ENCODE assay signal across 8 cellular contexts in genomic region chr7:44065431-44066110, GRCh38. TPM values are rescaled to one million over a fixed set of nuclear protein-coding genes. Genes with fewer than 3 reads are reported as not detected.
A peak's percentile ranks its signal among the peaks of the same experiment; 100 is the strongest.
DNase-seq lines count a peak whose midpoint lies in the region; ATAC-seq and TF ChIP-seq lines count a peak whose summit lies in the region.
"Had no signal": no experiment of that assay in that cellular context is flagged by ENCODE, and none has a peak within 500 bp of the region (broad histone marks: within the 10 kb centered on the region; RNA-seq: fewer than 3 reads in every experiment).

PGAM2 (minus strand) TSS chr7:44065567; CDS start chr7:44065529, 38 bp downstream.

- TF ChIP-seq POLR2A in Raji (IDR thresholded peaks at IDR 0.05; ENCODE audit: insufficient read depth, low read depth, low read length): peak; percentile 51

- no peaks in the 10 kb centered on the region for H3K9me3 ChIP-seq in HUES6 (ENCODE audit: control insufficient read depth, insufficient read depth, low read depth, low read length)

- H3K36me3 ChIP-seq in HUES6 (ENCODE audit: control insufficient read depth, insufficient read depth, low read length) (peaks cover 21% of the 10 kb centered on the region), rectal smooth muscle tissue (ENCODE audit: control insufficient read depth, insufficient read depth, low read length) (peaks cover 5% of the 10 kb centered on the region)

- DNase-seq in foreskin keratinocyte (no peak), epidermal melanocyte (ENCODE audit: insufficient read length, low spot score) (no peak)
- DNase-seq in stimulated activated CD4-positive, alpha-beta T cell treated with anti-CD3 and anti-CD28 coated beads, Interleukin-4, amount 100 ng/mL, for 1 hour: no peak

- ATAC-seq in foreskin keratinocyte (peak; percentile 42), HG02884 (IDR thresholded peaks at IDR 0.05; ENCODE audit: unreplicated experiment) (no peak)

- H3K4me3 ChIP-seq in HUES6 (ENCODE audit: low read depth, low read length) (peak within 1 kb of the TSS; percentile 30; the same call in 1 of the 2 replicates), rectal smooth muscle tissue (ENCODE audit: low read length) (peak within 1 kb of the TSS; percentile 5)

- H3K9ac ChIP-seq in HUES6 (ENCODE audit: low read length) (no peak within 1 kb of the TSS), rectal smooth muscle tissue (ENCODE audit: low read length) (no peak within 1 kb of the TSS)

- H3K27ac ChIP-seq in HUES6 (ENCODE audit: low read depth, low read length) (no peak within 1 kb of the TSS), foreskin keratinocyte (no peak within 1 kb of the TSS), rectal smooth muscle tissue (ENCODE audit: low read depth, low read length) (no peak within 1 kb of the TSS)

- peaks cover 32% of the 10 kb centered on the region for H3K4me1 ChIP-seq in HUES6 (ENCODE audit: control insufficient read depth, insufficient read depth, low read length)
- no peaks in the 10 kb centered on the region for H3K4me1 ChIP-seq in foreskin keratinocyte
- H3K4me1 ChIP-seq in rectal smooth muscle tissue (ENCODE audit: control insufficient read depth, insufficient read depth, low read length): peaks cover 9% of the 10 kb centered on the region

- TF ChIP-seq CTCF in foreskin keratinocyte (conservative IDR thresholded peaks at IDR 0.05): no peak

- H3K27me3 ChIP-seq in HUES6 (ENCODE audit: control insufficient read depth, insufficient read depth, low read length) (peaks cover 17% of the 10 kb centered on the region; the same call in 1 of the 2 replicates), foreskin keratinocyte (peaks cover 19% of the 10 kb centered on the region), rectal smooth muscle tissue (ENCODE audit: control insufficient read depth, insufficient read depth, low read length) (no peaks in the 10 kb centered on the region)

RNA-seq across cellular contexts. Expression of gene PGAM2, which starts in this region (rescaled TPM):
- total RNA-seq in foreskin keratinocyte: 0.11 TPM in 1 of 2 replicates, not detected in the other
- 0.08 TPM in 1 of 2 replicates, not detected in the other for polyA plus RNA-seq in foreskin keratinocyte
- polyA plus RNA-seq: fibroblast of lung had no signal

Comparison
In these comparisons a context has a peak if more than half of its experiments do, and no peak if none do; other contexts are left out.
1. Peak in ATAC-seq in foreskin keratinocyte; RNA of the gene not detected or under 1 TPM.